Comparison of ENCODE assay signal across 17 cellular contexts in genomic region chr17:1623057-1623456, GRCh38. TPM values are rescaled to one million over a fixed set of nuclear protein-coding genes. Genes with fewer than 3 reads are reported as not detected.
DNase-seq lines count a peak whose midpoint lies in the region; ATAC-seq and TF ChIP-seq lines count a peak whose summit lies in the region.
"Had no signal": no experiment of that assay in that cellular context is flagged by ENCODE, and none has a peak within 500 bp of the region (broad histone marks: within the 10 kb centered on the region; RNA-seq: fewer than 3 reads in every experiment).

No MANE protein-coding gene starts in this region.

- H3F3A ChIP-seq in PC-3 (ENCODE audit: low read length, unreplicated experiment), result no peaks in the 10 kb centered on the region

- peaks cover 29% of the 10 kb centered on the region for H4K20me1 ChIP-seq in osteoblast (ENCODE audit: insufficient read depth, low read length)
- H4K20me1 ChIP-seq in PC-3 (ENCODE audit: low read length), result no peaks in the 10 kb centered on the region
- H4K20me1 ChIP-seq: BLaER1 had no signal

- no peak overlapping the region for H3K4me2 ChIP-seq in osteoblast (ENCODE audit: insufficient read depth, low read length)
- no peak overlapping the region for H3K4me2 ChIP-seq in PC-3 (ENCODE audit: low read length)
- H3K4me2 ChIP-seq: BLaER1 had no signal

- H3K4me1 ChIP-seq in right cardiac atrium (ENCODE audit: control insufficient read depth, insufficient read depth, low read length) (no peaks in the 10 kb centered on the region), heart left ventricle (peaks cover 0 to 47% (median 8%) of the 10 kb centered on the region in 12 donors), osteoblast (ENCODE audit: insufficient read depth, low read length) (peaks cover 9% of the 10 kb centered on the region), PC-3 (ENCODE audit: insufficient read depth, low read length) (no peaks in the 10 kb centered on the region)

- H3K9me3 ChIP-seq in right cardiac atrium (ENCODE audit: control insufficient read depth, low read length) (no peaks in the 10 kb centered on the region), heart left ventricle (no peaks in the 10 kb centered on the region), osteoblast (ENCODE audit: low read depth, low read length) (no peaks in the 10 kb centered on the region), PC-3 (ENCODE audit: low read length) (no peaks in the 10 kb centered on the region)
- H3K9me3 ChIP-seq: BLaER1, HAP-1 had no signal

- no peak overlapping the region for H3K4me3 Mint-ChIP-seq in WTC11
- H3K4me3 Mint-ChIP-seq: CD4-positive, CD25-positive, alpha-beta regulatory T cell had no signal

- CTCF ChIA-PET in WTC11 (lab: Charles Lee), result interaction anchor here (1.0 to 2.0 kb wide), 3 partner anchors 26 to 90 kb away, joined by 3 to 9 read pairs (median 6); partner anchors contain the start of gene RILP
- CTCF ChIA-PET in PC-3 (lab: Charles Lee), result no interaction called here

- no peak overlapping the region for H2AFZ ChIP-seq in osteoblast (ENCODE audit: low read length)
- no peak overlapping the region for H2AFZ ChIP-seq in PC-3 (ENCODE audit: low read length)

- no peaks in the 10 kb centered on the region for H3K27me3 ChIP-seq in right cardiac atrium (ENCODE audit: control insufficient read depth, insufficient read depth)
- no peaks in the 10 kb centered on the region for H3K27me3 ChIP-seq in heart left ventricle
- H3K27me3 ChIP-seq in osteoblast (ENCODE audit: insufficient read depth, low read length), result no peaks in the 10 kb centered on the region
- H3K27me3 ChIP-seq in PC-3 (ENCODE audit: low read length), result no peaks in the 10 kb centered on the region
- H3K27me3 ChIP-seq: BLaER1 had no signal

- H3K4me1 Mint-ChIP-seq in WTC11, result peaks cover 22% of the 10 kb centered on the region

- peaks cover 2% of the 10 kb centered on the region for H3K79me2 ChIP-seq in osteoblast (ENCODE audit: insufficient read depth, low read length)
- H3K79me2 ChIP-seq in PC-3 (ENCODE audit: low read length), result no peaks in the 10 kb centered on the region

- BruUV-seq in PC-3 (replicated peaks; lab: Mats Ljungman, UMichigan), result no TSS peak

- no peak overlapping the region for H3K4me3 ChIP-seq in right cardiac atrium (ENCODE audit: low read length)
- H3K4me3 ChIP-seq in heart left ventricle, result no peak overlapping the region
- no peak overlapping the region for H3K4me3 ChIP-seq in osteoblast (ENCODE audit: insufficient read depth, low read length)
- no peak overlapping the region for H3K4me3 ChIP-seq in PC-3 (ENCODE audit: low read length)
- H3K4me3 ChIP-seq: BLaER1, HAP-1 had no signal

- no peak overlapping the region for H3K9ac ChIP-seq in PC-3 (ENCODE audit: low read length)
- H3K9ac ChIP-seq: BLaER1 had no signal

- peak in 2 of 3 donors; percentile 22 to 42 for DNase-seq in right cardiac atrium
- no peak for DNase-seq in heart left ventricle
- no peak for DNase-seq in WTC11 (ENCODE audit: low spot score)
- DNase-seq in osteoblast (ENCODE audit: insufficient read length, low spot score, missing footprints), result peak; percentile 71
- DNase-seq in PC-3, result no peak
- DNase-seq in stimulated activated CD8-positive, alpha-beta memory T cell treated with anti-CD3 and anti-CD28 coated beads, Interleukin-4, amount 100 ng/mL, for 48 hours, result no peak
- DNase-seq: 8988T; CD4-positive, CD25-positive, alpha-beta regulatory T cell; CD8-positive, alpha-beta memory T cell; COR-L47; DMS 273 treated with DMSO at 0.1 percent for 48 hours; IMR-90 had no signal

- WGBS in right cardiac atrium, result 93% methylated on average over 11 of the region's 11 CpGs
- 91 to 95% (median 93%) methylated on average over 7 to 11 of the region's 11 CpGs for whole genome bisulfite sequencing in heart left ventricle, 4 donors

- peaks cover 5% of the 10 kb centered on the region; the same call in 1 of the 2 replicates for H3K27me3 Mint-ChIP-seq in WTC11 (ENCODE audit: low read depth)

- H3K27ac Mint-ChIP-seq in WTC11, result peak overlapping the region; percentile 70; the same call in 1 of the 2 replicates
- H3K27ac Mint-ChIP-seq: CD4-positive, CD25-positive, alpha-beta regulatory T cell; CD8-positive, alpha-beta memory T cell had no signal

- POLR2A ChIA-PET in WTC11 (lab: Charles Lee) (no interaction called here), PC-3 (lab: Charles Lee; ENCODE audit: unreplicated experiment) (no interaction called here)

- intact Hi-C loops in right cardiac atrium (cut with DNase I), result no loop called here
- intact Hi-C loops in heart left ventricle (cut with DNase I), result loop anchor here in 2 of 10 donors (10.0 kb wide), 2 partner anchors 258 to 348 kb away; partner anchors contain the start of genes BHLHA9 (in 1 of the 2) and TRARG1 (in 1 of the 2)
- intact Hi-C loops in PC-3 (cut with micrococcal nuclease), result no loop called here

- H3K36me3 ChIP-seq in heart left ventricle (peaks cover 0 to 19% (median 0%) of the 10 kb centered on the region in 9 donors), osteoblast (ENCODE audit: insufficient read depth, low read length) (peaks cover 10% of the 10 kb centered on the region), PC-3 (ENCODE audit: low read depth, low read length) (no peaks in the 10 kb centered on the region)
- H3K36me3 ChIP-seq: BLaER1 had no signal

- ATAC-seq in right cardiac atrium (no peak), heart left ventricle (no peak), WTC11 (no peak), PC-3 (no peak), HG02870 (IDR thresholded peaks at IDR 0.05; ENCODE audit: unreplicated experiment) (no peak)

- TF ChIP-seq CTCF in heart left ventricle (IDR thresholded peaks at IDR 0.05) (no peak), WTC11 (IDR thresholded peaks at IDR 0.05) (no peak), osteoblast (IDR thresholded peaks at IDR 0.05; ENCODE audit: extremely low read depth, low read depth, low read length) (no peak), PC-3 (conservative IDR thresholded peaks at IDR 0.05; ENCODE audit: low read depth, low read length) (no peak)

- TF ChIP-seq POLR2A in heart left ventricle (IDR thresholded peaks at IDR 0.05), result no peak

- H3K27ac ChIP-seq in right cardiac atrium (ENCODE audit: low read length) (no peak overlapping the region), heart left ventricle (no peak overlapping the region), osteoblast (ENCODE audit: low read depth, low read length) (no peak overlapping the region), PC-3 (ENCODE audit: low read length) (no peak overlapping the region)
- H3K27ac ChIP-seq: BLaER1, HL-60 had no signal

- H3K36me3 Mint-ChIP-seq in WTC11, result no peaks in the 10 kb centered on the region
- H3K36me3 Mint-ChIP-seq: CD8-positive, alpha-beta memory T cell had no signal

- H3K9me2 ChIP-seq in PC-3 (replicated peaks; ENCODE audit: low read length), result no peaks in the 10 kb centered on the region

- no peaks in the 10 kb centered on the region for H3K9me3 Mint-ChIP-seq in WTC11
- H3K9me3 Mint-ChIP-seq: CD4-positive, CD25-positive, alpha-beta regulatory T cell; CD8-positive, alpha-beta memory T cell had no signal

TF ChIP-seq in WTC11, 78 proteins besides CTCF, POLR2A, EP300 and RAD21 (continues in another document):
- no peak for TF ChIP-seq PRDM15 (CRISPR knock-in tag; IDR thresholded peaks at IDR 0.05)

RNA-seq across cellular contexts. Expression of gene SLC43A2, which starts 5.6 kb away (rescaled TPM):
- 1 to 10 TPM; 4.2 to 6.7 (median 5.6) TPM for total RNA-seq in right cardiac atrium
- polyA plus RNA-seq in right cardiac atrium, result 3.4 TPM
- total RNA-seq in heart left ventricle, result 10 to 100 TPM in 3 of 9 donors, 1 to 10 TPM in 6; 4.1 to 29.1 (median 7.1) TPM
- polyA plus RNA-seq in heart left ventricle, result 1 to 10 TPM; 1.4 to 6.8 TPM
- total RNA-seq in WTC11 (2021), result 10.3 to 11.6 TPM (median 11.0 TPM) in 3 replicates
- total RNA-seq in osteoblast, result 4.4 and 5.4 TPM in 2 replicates
- total RNA-seq in PC-3 (2014; rRNA removed), result 6.2 and 17.1 TPM in 2 replicates

RNA-seq across cellular contexts. Expression of gene SCARF1, which starts 22.5 kb away (rescaled TPM):
- 10 to 100 TPM in 3 of 4 donors, 1 to 10 TPM in 1; 9.9 to 15.6 (median 13.9) TPM for total RNA-seq in right cardiac atrium
- polyA plus RNA-seq in right cardiac atrium, result 7.7 TPM
- 10 to 100 TPM in 7 of 9 donors, 1 to 10 TPM in 2; 7.4 to 25.9 (median 12.9) TPM for total RNA-seq in heart left ventricle
- polyA plus RNA-seq in heart left ventricle, result 1 to 10 TPM; 9.0 to 9.1 TPM
- total RNA-seq in WTC11 (2021), result 3.7 to 5.4 TPM (median 4.9 TPM) in 3 replicates
- total RNA-seq in osteoblast, result 0.88 and 1.4 TPM in 2 replicates
- total RNA-seq in PC-3 (2014; rRNA removed), result 0.73 and 0.81 TPM in 2 replicates
- total RNA-seq: A673 had no signal

RNA-seq across cellular contexts. Expression of gene RILP, which starts 26.6 kb away (rescaled TPM):
- total RNA-seq in right cardiac atrium (10 to 100 TPM; 31.0 to 54.4 (median 48.1) TPM), heart left ventricle (100 to 1,000 TPM in 2 of 9 donors, 10 to 100 TPM in 7; 41.9 to 130 (median 60.1) TPM), WTC11 (2021) (10.2 to 13.8 TPM (median 11.7 TPM) in 3 replicates), osteoblast (11.2 and 11.6 TPM in 2 replicates), PC-3 (2014; rRNA removed) (27.6 and 27.8 TPM in 2 replicates)
- polyA plus RNA-seq in right cardiac atrium (75.1 TPM), heart left ventricle (100 to 1,000 TPM in 1 of 2 donors, 10 to 100 TPM in 1; 37.6 to 124 TPM)

Comparison
In these comparisons a context has a peak if more than half of its experiments do, and no peak if none do; other contexts are left out.
1. DNase-seq: peak in right cardiac atrium (2 of 3) and osteoblast (single experiment); none in heart left ventricle (0 of 5), WTC11 (single experiment), PC-3 (single experiment) and stimulated activated CD8-positive, alpha-beta memory T cell treated with anti-CD3 and anti-CD28 coated beads, Interleukin-4, amount 100 ng/mL, for 48 hours (single experiment).